19 cellular contexts compared by ENCODE assay signal in the genomic region with DNA sequence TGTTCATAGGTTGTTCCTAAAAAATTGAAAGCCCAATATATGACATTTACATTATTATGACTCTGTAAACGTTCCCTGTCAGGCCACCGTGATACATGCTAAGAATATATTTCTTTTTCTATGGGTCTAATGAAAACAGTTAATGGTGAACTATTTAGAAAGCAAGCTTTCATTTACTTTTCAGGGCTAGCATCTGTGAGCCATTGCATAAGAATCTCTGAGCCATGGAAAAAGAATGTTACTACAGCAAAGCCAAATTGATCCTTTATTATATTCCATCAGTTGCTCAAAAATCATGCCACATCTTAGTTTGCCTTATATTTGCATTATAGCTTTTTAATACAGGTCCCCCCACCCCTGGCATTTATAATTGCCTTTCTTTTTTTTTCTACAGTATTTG.
DNase-seq lines count a peak whose midpoint lies in the region; ATAC-seq and TF ChIP-seq lines count a peak whose summit lies in the region.
"Had no signal": no experiment of that assay in that cellular context is flagged by ENCODE, and none has a peak within 500 bp of the region (broad histone marks: within the 10 kb centered on the region; RNA-seq: fewer than 3 reads in every experiment).

No MANE protein-coding gene starts in this region.

- H3K27me3 ChIP-seq in GM23338 (ENCODE audit: insufficient read depth) (no peaks in the 10 kb centered on the region), smooth muscle cell (ENCODE audit: low read depth) (no peaks in the 10 kb centered on the region), MM.1S (replicated peaks; ENCODE audit: insufficient read depth, low read length) (no peaks in the 10 kb centered on the region)
- H3K27me3 ChIP-seq: neutrophil had no signal

- no peaks in the 10 kb centered on the region for H3K36me3 ChIP-seq in GM23338 (ENCODE audit: insufficient read depth)
- no peaks in the 10 kb centered on the region for H3K36me3 ChIP-seq in smooth muscle cell (ENCODE audit: low read depth)
- no peaks in the 10 kb centered on the region for H3K36me3 ChIP-seq in MM.1S (replicated peaks; ENCODE audit: insufficient read depth, low read length)
- H3K36me3 ChIP-seq: neutrophil had no signal

- no peak for ATAC-seq in GM23338
- ATAC-seq in SK-N-SH treated with all-trans-retinoic acid at 6 μM for 48 hours = peak; percentile 84
- ATAC-seq in GM18858 (IDR thresholded peaks at IDR 0.05; ENCODE audit: unreplicated experiment) = no peak
- ATAC-seq in HG02571 (IDR thresholded peaks at IDR 0.05; ENCODE audit: unreplicated experiment) = no peak

- H3K27me3 Mint-ChIP-seq in GM23338 (ENCODE audit: insufficient read depth, low read depth, poor library complexity) = no peaks in the 10 kb centered on the region
- H3K27me3 Mint-ChIP-seq: activated naive CD8-positive, alpha-beta T cell treated with anti-CD3 and anti-CD28 coated beads, Interleukin-2, amount 10 ng/mL, durations not matched to agents 7 days and 5 days; memory B cell; stimulated activated naive CD8-positive, alpha-beta T cell treated with anti-CD3 and anti-CD28 coated beads, Interleukin-15, Interleukin-2, amounts not matched to agents 100 ng/mL and 50 ng/mL, for 24 hours had no signal

- DNase-seq in GM23338 (ENCODE audit: low spot score) = no peak
- DNase-seq in fibroblast of pulmonary artery (ENCODE audit: low read depth) = peak; percentile 51
- no peak for DNase-seq in smooth muscle cell (lab: John Stamatoyannopoulos, UW; ENCODE audit: unreplicated experiment)
- DNase-seq in NCI-H1092 treated with DMSO at 0.1 percent for 48 hours (lab: John Stamatoyannopoulos, UW) = no peak
- DNase-seq in MM.1S = no peak
- DNase-seq: activated CD4-positive, alpha-beta T cell treated with anti-CD3 and anti-CD28 coated beads for 1 hour; activated naive CD8-positive, alpha-beta T cell treated with anti-CD3 and anti-CD28 coated beads, Interleukin-2, amount 10 ng/mL, durations not matched to agents 7 days and 5 days; activated T-cell treated with anti-CD3 and anti-CD28 coated beads, Interleukin-2, amount 50 U/mL, for 1 hour; erythroblast; KG1; NCI-H1694; NCI-H524; small intestine had no signal

- no peak overlapping the region for H3K4me3 Mint-ChIP-seq in GM23338
- H3K4me3 Mint-ChIP-seq: activated naive CD8-positive, alpha-beta T cell treated with anti-CD3 and anti-CD28 coated beads, Interleukin-2, amount 10 ng/mL, durations not matched to agents 7 days and 5 days; memory B cell; stimulated activated naive CD8-positive, alpha-beta T cell treated with anti-CD3 and anti-CD28 coated beads, Interleukin-15, Interleukin-2, amounts not matched to agents 100 ng/mL and 50 ng/mL, for 24 hours had no signal

- H3F3A ChIP-seq in GM23338 (replicated peaks; ENCODE audit: low read depth) (no peaks in the 10 kb centered on the region), smooth muscle cell (ENCODE audit: low read depth) (no peaks in the 10 kb centered on the region), MM.1S (ENCODE audit: insufficient read depth, low read length) (no peaks in the 10 kb centered on the region)

- H3K4me3 ChIP-seq in GM23338 (no peak overlapping the region), fibroblast of pulmonary artery (replicated peaks; ENCODE audit: low read depth, low read length) (no peak overlapping the region), smooth muscle cell (no peak overlapping the region), MM.1S (ENCODE audit: low read length) (no peak overlapping the region)

- 0 out of 2 replicates have a peak, but pooled peaks cover 2% of the 10 kb centered on the region for H3K79me2 ChIP-seq in GM23338 (replicated peaks; ENCODE audit: insufficient read depth)
- H3K79me2 ChIP-seq in smooth muscle cell (ENCODE audit: low read depth) = peaks cover 29% of the 10 kb centered on the region
- no peaks in the 10 kb centered on the region for H3K79me2 ChIP-seq in MM.1S (ENCODE audit: low read length)

- peak overlapping the region; percentile 20; the same call in 1 of the 2 replicates for H3K27ac Mint-ChIP-seq in GM23338
- H3K27ac Mint-ChIP-seq: activated naive CD8-positive, alpha-beta T cell treated with anti-CD3 and anti-CD28 coated beads, Interleukin-2, amount 10 ng/mL, durations not matched to agents 7 days and 5 days; memory B cell; stimulated activated naive CD8-positive, alpha-beta T cell treated with anti-CD3 and anti-CD28 coated beads, Interleukin-15, Interleukin-2, amounts not matched to agents 100 ng/mL and 50 ng/mL, for 24 hours had no signal

- no peaks in the 10 kb centered on the region for H3K9me3 Mint-ChIP-seq in GM23338
- H3K9me3 Mint-ChIP-seq: activated naive CD8-positive, alpha-beta T cell treated with anti-CD3 and anti-CD28 coated beads, Interleukin-2, amount 10 ng/mL, durations not matched to agents 7 days and 5 days; memory B cell; stimulated activated naive CD8-positive, alpha-beta T cell treated with anti-CD3 and anti-CD28 coated beads, Interleukin-15, Interleukin-2, amounts not matched to agents 100 ng/mL and 50 ng/mL, for 24 hours had no signal

- H3K27ac ChIP-seq in GM23338 (ENCODE audit: low read depth) = 0 out of 2 replicates have a peak overlapping the region, but pooled peaks have one; percentile 67
- peak overlapping the region; percentile 28 for H3K27ac ChIP-seq in smooth muscle cell (ENCODE audit: low read depth)
- no peak overlapping the region for H3K27ac ChIP-seq in MM.1S (ENCODE audit: low read length)
- H3K27ac ChIP-seq: neutrophil had no signal

- H2AFZ ChIP-seq in GM23338 = no peak overlapping the region
- no peak overlapping the region for H2AFZ ChIP-seq in smooth muscle cell (ENCODE audit: low read depth)
- no peak overlapping the region for H2AFZ ChIP-seq in MM.1S (ENCODE audit: low read length)

- WGBS in smooth muscle cell (ENCODE audit: low lambda C conversion rate) = 56% methylated on average over 2 of the region's 2 CpGs

- peaks cover 11% of the 10 kb centered on the region for H3K4me1 ChIP-seq in GM23338 (ENCODE audit: insufficient read depth)
- H3K4me1 ChIP-seq in smooth muscle cell (ENCODE audit: low read depth) = peaks cover 12% of the 10 kb centered on the region
- no peaks in the 10 kb centered on the region for H3K4me1 ChIP-seq in MM.1S (ENCODE audit: low read length)

- H3K36me3 Mint-ChIP-seq in GM23338 (ENCODE audit: low read depth) = no peaks in the 10 kb centered on the region

- peaks cover 11% of the 10 kb centered on the region for H3K4me1 Mint-ChIP-seq in GM23338

- H3K4me2 ChIP-seq in GM23338 (no peak overlapping the region; the same call in 1 of the 2 replicates), smooth muscle cell (peak overlapping the region; percentile 40), MM.1S (ENCODE audit: low read depth, low read length) (no peak overlapping the region)

- H3K9ac ChIP-seq in smooth muscle cell (ENCODE audit: low read depth) = no peak overlapping the region
- H3K9ac ChIP-seq in MM.1S (ENCODE audit: low read length) = no peak overlapping the region

- TF ChIP-seq CTCF in GM23338 (conservative IDR thresholded peaks at IDR 0.05; ENCODE audit: low read depth in 2 of 2) = no peak
- TF ChIP-seq CTCF in fibroblast of pulmonary artery (IDR thresholded peaks at IDR 0.05; ENCODE audit: low read length, missing control alignments) = no peak
- no peak for TF ChIP-seq CTCF in smooth muscle cell (IDR thresholded peaks at IDR 0.05; ENCODE audit: borderline replicate concordance, insufficient read depth, poor library complexity, severe bottlenecking)
- no peak for TF ChIP-seq CTCF in MM.1S (IDR thresholded peaks at IDR 0.05; ENCODE audit: low read length)

- H4K20me1 ChIP-seq in GM23338 (replicated peaks; ENCODE audit: insufficient read depth) (0 out of 2 replicates have a peak, but pooled peaks cover 6% of the 10 kb centered on the region), smooth muscle cell (ENCODE audit: low read depth) (peaks cover 100% of the 10 kb centered on the region), MM.1S (ENCODE audit: insufficient read depth, low read length) (no peaks in the 10 kb centered on the region)

- no peaks in the 10 kb centered on the region for H3K9me2 ChIP-seq in GM23338 (ENCODE audit: insufficient read depth)
- H3K9me2 ChIP-seq in MM.1S (replicated peaks; ENCODE audit: insufficient read depth, low read length) = no peaks in the 10 kb centered on the region

- no peaks in the 10 kb centered on the region for H3K9me3 ChIP-seq in smooth muscle cell (replicated peaks; ENCODE audit: low read depth)
- H3K9me3 ChIP-seq in MM.1S (replicated peaks; ENCODE audit: insufficient read depth, low read length) = no peaks in the 10 kb centered on the region
- H3K9me3 ChIP-seq: neutrophil had no signal

TF ChIP-seq in SK-N-SH treated with all-trans-retinoic acid at 6 μM for 48 hours, 23 proteins besides CTCF, POLR2A, EP300 and RAD21:
- TF ChIP-seq, protein P1, sequence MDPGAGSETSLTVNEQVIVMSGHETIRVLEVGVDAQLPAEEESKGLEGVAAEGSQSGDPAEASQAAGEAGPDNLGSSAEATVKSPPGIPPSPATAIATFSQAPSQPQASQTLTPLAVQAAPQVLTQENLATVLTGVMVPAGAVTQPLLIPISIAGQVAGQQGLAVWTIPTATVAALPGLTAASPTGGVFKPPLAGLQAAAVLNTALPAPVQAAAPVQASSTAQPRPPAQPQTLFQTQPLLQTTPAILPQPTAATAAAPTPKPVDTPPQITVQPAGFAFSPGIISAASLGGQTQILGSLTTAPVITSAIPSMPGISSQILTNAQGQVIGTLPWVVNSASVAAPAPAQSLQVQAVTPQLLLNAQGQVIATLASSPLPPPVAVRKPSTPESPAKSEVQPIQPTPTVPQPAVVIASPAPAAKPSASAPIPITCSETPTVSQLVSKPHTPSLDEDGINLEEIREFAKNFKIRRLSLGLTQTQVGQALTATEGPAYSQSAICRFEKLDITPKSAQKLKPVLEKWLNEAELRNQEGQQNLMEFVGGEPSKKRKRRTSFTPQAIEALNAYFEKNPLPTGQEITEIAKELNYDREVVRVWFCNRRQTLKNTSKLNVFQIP (CRISPR knock-in tag; IDR thresholded peaks at IDR 0.05; ENCODE audit: borderline replicate concordance, low read depth) = no peak
- TF ChIP-seq ZFP3 (CRISPR knock-in tag; IDR thresholded peaks at IDR 0.05) = no peak
- no peak for TF ChIP-seq ISL1 (CRISPR knock-in tag; IDR thresholded peaks at IDR 0.05)
